In genomic region chr6:10837997-10838793, GRCh38 we compare ENCODE assay signal across 1 cellular context.
TF ChIP-seq lines count a peak whose summit lies in the region.

TSS of gene MAK (minus strand) at chr6:10838539. CDS start at chr6:10830648, 7,891 bp downstream.

TF ChIP-seq in HepG2, 621 proteins besides CTCF, POLR2A, EP300 and RAD21 (continued from another document and continues in another):
- TF ChIP-seq ARID5B (CRISPR knock-in tag; IDR thresholded peaks at IDR 0.05): peak; percentile 18; the same call in 1 of the 2 replicates
- no peak; the same call in 1 of the 2 replicates for TF ChIP-seq HOXA3 (CRISPR knock-in tag; IDR thresholded peaks at IDR 0.05)
- no peak for TF ChIP-seq ZFP36 (IDR thresholded peaks at IDR 0.05; ENCODE audit: borderline replicate concordance, low read depth, low read length, partially characterized antibody)
- no peak for TF ChIP-seq CENPT (CRISPR knock-in tag; IDR thresholded peaks at IDR 0.05; ENCODE audit: low read depth)
- TF ChIP-seq SMAD9 (CRISPR knock-in tag; IDR thresholded peaks at IDR 0.05): no peak
- TF ChIP-seq ZNF704 (CRISPR knock-in tag; IDR thresholded peaks at IDR 0.05; ENCODE audit: borderline replicate concordance): peak; percentile 59; the same call in 1 of the 2 replicates
- TF ChIP-seq ZNF572 (CRISPR knock-in tag; IDR thresholded peaks at IDR 0.05): peak; percentile 45; the same call in 1 of the 2 replicates
- 0 out of 2 replicates have a peak, but pooled peaks have one; percentile 60 for TF ChIP-seq CSRNP1 (CRISPR knock-in tag; IDR thresholded peaks at IDR 0.05)
- 0 out of 2 replicates have a peak, but pooled peaks have one; percentile 6 for TF ChIP-seq DNMT1 (CRISPR knock-in tag; IDR thresholded peaks at IDR 0.05)
- TF ChIP-seq ZNF75D (CRISPR knock-in tag; IDR thresholded peaks at IDR 0.05; ENCODE audit: borderline replicate concordance): no peak
- TF ChIP-seq RFX5 (IDR thresholded peaks at IDR 0.05; ENCODE audit: low read depth, low read length): no peak
- peak; percentile 44; the same call in 1 of the 2 replicates for TF ChIP-seq RBFOX2 (IDR thresholded peaks at IDR 0.05; ENCODE audit: low read depth, low read length)
- no peak for TF ChIP-seq ZNF790 (CRISPR knock-in tag; IDR thresholded peaks at IDR 0.05; ENCODE audit: borderline replicate concordance)
- TF ChIP-seq RFX1 (IDR thresholded peaks at IDR 0.05): peak; percentile 73
- TF ChIP-seq IRF2 (CRISPR knock-in tag; IDR thresholded peaks at IDR 0.05): peak; percentile 50
- TF ChIP-seq CHCHD3 (CRISPR knock-in tag; IDR thresholded peaks at IDR 0.05): no peak
- no peak for TF ChIP-seq XBP1 (CRISPR knock-in tag; IDR thresholded peaks at IDR 0.05)
- peak; percentile 52; the same call in 1 of the 2 replicates for TF ChIP-seq ZSCAN9 (CRISPR knock-in tag; IDR thresholded peaks at IDR 0.05; ENCODE audit: borderline replicate concordance)
- TF ChIP-seq KLF13 (CRISPR knock-in tag; IDR thresholded peaks at IDR 0.05): no peak
- no peak; the same call in 1 of the 2 replicates for TF ChIP-seq CBX5 (CRISPR knock-in tag; IDR thresholded peaks at IDR 0.05; ENCODE audit: borderline replicate concordance)
- TF ChIP-seq TCF7 (IDR thresholded peaks at IDR 0.05; ENCODE audit: low read depth): no peak
- TF ChIP-seq NCOA2 (CRISPR knock-in tag; IDR thresholded peaks at IDR 0.05): 0 out of 2 replicates have a peak, but pooled peaks have one; percentile 15
- 0 out of 2 replicates have a peak, but pooled peaks have one; percentile 32 for TF ChIP-seq DZIP1 (CRISPR knock-in tag; IDR thresholded peaks at IDR 0.05)
- no peak for TF ChIP-seq TIGD3 (CRISPR knock-in tag; IDR thresholded peaks at IDR 0.05; ENCODE audit: borderline replicate concordance)
- no peak for TF ChIP-seq ZBTB10 (CRISPR knock-in tag; IDR thresholded peaks at IDR 0.05; ENCODE audit: borderline replicate concordance)
- TF ChIP-seq ZNF281 (CRISPR knock-in tag; IDR thresholded peaks at IDR 0.05; ENCODE audit: borderline replicate concordance): no peak
- TF ChIP-seq SRSF4 (IDR thresholded peaks at IDR 0.05; ENCODE audit: low read depth, low read length, poor library complexity, severe bottlenecking): no peak
- peak; percentile 55; the same call in 1 of the 2 replicates for TF ChIP-seq SP5 (CRISPR knock-in tag; IDR thresholded peaks at IDR 0.05; ENCODE audit: borderline replicate concordance, low read depth)
- TF ChIP-seq IRX3 (CRISPR knock-in tag; IDR thresholded peaks at IDR 0.05; ENCODE audit: borderline replicate concordance, low read depth): no peak
- peak; percentile 75; the same call in 1 of the 2 replicates for TF ChIP-seq REPIN1 (CRISPR knock-in tag; IDR thresholded peaks at IDR 0.05; ENCODE audit: borderline replicate concordance, low read depth)
- TF ChIP-seq ZSCAN30 (CRISPR knock-in tag; IDR thresholded peaks at IDR 0.05): no peak
- TF ChIP-seq DNMT3B (CRISPR knock-in tag; conservative IDR thresholded peaks at IDR 0.05): no peak
- TF ChIP-seq ZNF549 (CRISPR knock-in tag; IDR thresholded peaks at IDR 0.05): no peak
- TF ChIP-seq PCBP1 (IDR thresholded peaks at IDR 0.05; ENCODE audit: borderline replicate concordance, low read depth, low read length): peak; percentile 90; the same call in 1 of the 2 replicates
- TF ChIP-seq SAP130 (CRISPR knock-in tag; IDR thresholded peaks at IDR 0.05; ENCODE audit: low read depth): peak; percentile 98
- TF ChIP-seq ZNF44 (CRISPR knock-in tag; IDR thresholded peaks at IDR 0.05): peak; percentile 65; the same call in 1 of the 2 replicates
- TF ChIP-seq ZNF792 (CRISPR knock-in tag; IDR thresholded peaks at IDR 0.05): no peak; the same call in none of the 2 replicates
- peak; percentile 66 for TF ChIP-seq KLF9 (CRISPR knock-in tag; IDR thresholded peaks at IDR 0.05; ENCODE audit: low read depth)
- no peak for TF ChIP-seq ZKSCAN1 (IDR thresholded peaks at IDR 0.05; ENCODE audit: low read length)
- TF ChIP-seq ZNF891 (CRISPR knock-in tag; IDR thresholded peaks at IDR 0.05): peak; percentile 92; the same call in 1 of the 2 replicates
- TF ChIP-seq ZNF552 (CRISPR knock-in tag; IDR thresholded peaks at IDR 0.05; ENCODE audit: borderline replicate concordance): no peak
- peak; percentile 62; the same call in 1 of the 2 replicates for TF ChIP-seq PAWR (CRISPR knock-in tag; IDR thresholded peaks at IDR 0.05; ENCODE audit: borderline replicate concordance)
- TF ChIP-seq ZFP36L2 (CRISPR knock-in tag; IDR thresholded peaks at IDR 0.05): no peak
- no peak for TF ChIP-seq ATF5 (CRISPR knock-in tag; IDR thresholded peaks at IDR 0.05; ENCODE audit: low read depth)
- TF ChIP-seq ZNF749 (CRISPR knock-in tag; IDR thresholded peaks at IDR 0.05; ENCODE audit: borderline replicate concordance): 0 out of 2 replicates have a peak, but pooled peaks have one; percentile 2
- TF ChIP-seq BORCS8-MEF2B (CRISPR knock-in tag; IDR thresholded peaks at IDR 0.05): peak; percentile 53; the same call in 1 of the 2 replicates
- TF ChIP-seq MAFF (IDR thresholded peaks at IDR 0.05; ENCODE audit: low read depth, low read length): no peak
- TF ChIP-seq ATM (IDR thresholded peaks at IDR 0.05; ENCODE audit: borderline replicate concordance): no peak
- TF ChIP-seq HMG20B (CRISPR knock-in tag; conservative IDR thresholded peaks at IDR 0.05): no peak
- no peak for TF ChIP-seq SMARCC2 (IDR thresholded peaks at IDR 0.05)
- TF ChIP-seq U2AF1 (optimal IDR thresholded peaks at IDR 0.05; ENCODE audit: low read depth, low read length): peak; percentile 78
- no peak for TF ChIP-seq PTBP1 (IDR thresholded peaks at IDR 0.05; ENCODE audit: low read depth, low read length, poor library complexity, severe bottlenecking)
